In the genomic region with DNA sequence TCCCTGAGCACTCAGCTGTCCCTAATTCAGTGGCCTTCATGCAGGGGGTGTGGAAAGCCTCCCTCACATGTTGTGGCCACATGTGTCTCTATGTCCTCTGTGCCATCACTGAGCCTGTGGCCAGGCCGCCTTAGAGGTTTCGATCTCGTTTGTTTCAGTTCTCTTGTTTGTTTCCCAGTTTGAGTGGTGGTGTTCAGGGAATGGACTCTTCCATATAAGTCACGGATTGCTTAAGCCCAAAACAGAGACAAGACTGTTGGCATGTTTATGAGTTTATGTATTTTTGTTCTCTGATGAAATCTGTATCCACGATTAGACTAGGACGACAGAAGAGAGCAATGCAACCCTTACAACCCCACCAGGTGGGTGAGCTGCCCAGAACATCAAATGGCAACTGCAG, we compare ENCODE assay signal across 24 cellular contexts.
"Had no signal": no experiment of that assay in that cellular context is flagged by ENCODE, and none has a peak within 500 bp of the region (broad histone marks: within the 10 kb centered on the region; RNA-seq: fewer than 3 reads in every experiment).

No MANE protein-coding gene starts in this region.

- FAIRE-seq: islet of Langerhans, kidney had no signal

- H3K36me3 ChIP-seq: left lung, lower lobe of right lung, ovary, right atrium auricular region, right lobe of liver, tibial nerve, uterus had no signal

- DNase-seq: hypothalamus; immature natural killer cell; kidney; left colon; left lung; lower lobe of right lung; mammary epithelial cell; mesenchymal stem cell; naive thymus-derived CD8-positive, alpha-beta T cell; ovary; right lobe of liver; stimulated activated CD4-positive, alpha-beta T cell treated with anti-CD3 and anti-CD28 coated beads, Interleukin-1b, Interleukin-23, amount 100 ng/mL, for 48 hours; stimulated activated CD4-positive, alpha-beta T cell treated with anti-CD3 and anti-CD28 coated beads, Interleukin-2, amount 100 ng/mL, for 48 hours; stimulated activated CD4-positive, alpha-beta T cell treated with anti-CD3 and anti-CD28 coated beads, Interleukin-4, amount 100 ng/mL, for 4 hours; stimulated activated CD8-positive, alpha-beta memory T cell treated with anti-CD3 and anti-CD28 coated beads, Interleukin-4, amount 100 ng/mL, for 48 hours; stimulated activated naive CD4-positive, alpha-beta T cell treated with Interleukin-2 at 50 U/mL for 16 hours; stimulated activated naive CD8-positive, alpha-beta T cell treated with anti-CD3 and anti-CD28 coated beads, Interleukin-15, amount 100 ng/mL, for 72 hours; substantia nigra; uterus had no signal

- H3K27me3 ChIP-seq: left lung, ovary, right atrium auricular region, right lobe of liver, tibial nerve, uterus had no signal

- H3K4me3 ChIP-seq: left lung, lower lobe of right lung, ovary, right atrium auricular region, right lobe of liver, smooth muscle cell, tibial nerve, uterus had no signal

- ATAC-seq: left colon; left lung; lower lobe of right lung; naive thymus-derived CD8-positive, alpha-beta T cell; right lobe of liver; stimulated activated memory B cell treated with anti-CD40 and anti-IgM and Interleukin-4, amounts not matched to agents 10 μg/mL and 1 μg/mL and 100 μg/mL, for 72 hours; stimulated activated naive CD8-positive, alpha-beta T cell treated with anti-CD3 and anti-CD28 coated beads, Interleukin-15, amount 100 ng/mL, for 72 hours had no signal
